In genomic region chr3:111594781-111595180, GRCh38 we compare ENCODE assay signal across 15 cellular contexts. TPM values are rescaled to one million over a fixed set of nuclear protein-coding genes. Genes with fewer than 3 reads are reported as not detected.
DNase-seq lines count a peak whose midpoint lies in the region; ATAC-seq lines count a peak whose summit lies in the region.
"Had no signal": no experiment of that assay in that cellular context is flagged by ENCODE, and none has a peak within 500 bp of the region (broad histone marks: within the 10 kb centered on the region; RNA-seq: fewer than 3 reads in every experiment).

No MANE protein-coding gene starts in this region.

- CTCF ChIA-PET in activated CD4-positive, alpha-beta T cell treated with anti-CD3 and anti-CD28 coated beads, Interleukin-2, amount 10 ng/mL, durations not matched to agents 7 days and 5 days (lab: Charles Lee), result interaction anchor here (0.9 to 3.7 kb wide), 8 partner anchors 10 to 380 kb away, joined by 4 to 23 read pairs (median 5); no protein-coding TSS in a partner anchor

- no peak for DNase-seq in activated CD4-positive, alpha-beta T cell treated with anti-CD3 and anti-CD28 coated beads, Interleukin-2, amount 10 ng/mL, durations not matched to agents 7 days and 5 days
- DNase-seq in activated CD4-positive, alpha-beta T cell treated with anti-CD3 and anti-CD28 coated beads for 1 hour, result no peak
- DNase-seq in central memory CD8-positive, alpha-beta T cell (ENCODE audit: low spot score in 2 of 2), result no peak
- no peak for DNase-seq in GF-D8 (lab: John Stamatoyannopoulos, UW)
- no peak for DNase-seq in SW480 (ENCODE audit: low spot score)
- DNase-seq: DND-41, endodermal cell, NCI-H510A, retina, SJCRH30 had no signal

- H3K27me3 Mint-ChIP-seq in activated CD4-positive, alpha-beta T cell treated with anti-CD3 and anti-CD28 coated beads, Interleukin-2, amount 10 ng/mL, durations not matched to agents 7 days and 5 days, result no peaks in the 10 kb centered on the region
- no peaks in the 10 kb centered on the region for H3K27me3 Mint-ChIP-seq in central memory CD8-positive, alpha-beta T cell
- H3K27me3 Mint-ChIP-seq in stimulated activated memory B cell treated with anti-CD40 and anti-IgM and Interleukin-4, amounts not matched to agents 10 μg/mL and 1 μg/mL and 100 μg/mL, for 72 hours, result peaks cover 9% of the 10 kb centered on the region

- H3K4me3 Mint-ChIP-seq in activated CD4-positive, alpha-beta T cell treated with anti-CD3 and anti-CD28 coated beads, Interleukin-2, amount 10 ng/mL, durations not matched to agents 7 days and 5 days, result peak overlapping the region; percentile 28
- no peak overlapping the region for H3K4me3 Mint-ChIP-seq in central memory CD8-positive, alpha-beta T cell
- H3K4me3 Mint-ChIP-seq in stimulated activated memory B cell treated with anti-CD40 and anti-IgM and Interleukin-4, amounts not matched to agents 10 μg/mL and 1 μg/mL and 100 μg/mL, for 72 hours, result peak overlapping the region; percentile 70
- H3K4me3 Mint-ChIP-seq: endodermal cell, mesothelial cell of epicardium had no signal

- peaks cover 62% of the 10 kb centered on the region for H3K4me1 Mint-ChIP-seq in activated CD4-positive, alpha-beta T cell treated with anti-CD3 and anti-CD28 coated beads, Interleukin-2, amount 10 ng/mL, durations not matched to agents 7 days and 5 days
- H3K4me1 Mint-ChIP-seq in central memory CD8-positive, alpha-beta T cell, result peaks cover 42% of the 10 kb centered on the region
- peaks cover 46% of the 10 kb centered on the region for H3K4me1 Mint-ChIP-seq in stimulated activated memory B cell treated with anti-CD40 and anti-IgM and Interleukin-4, amounts not matched to agents 10 μg/mL and 1 μg/mL and 100 μg/mL, for 72 hours
- H3K4me1 Mint-ChIP-seq: endodermal cell had no signal

- H3K36me3 Mint-ChIP-seq in activated CD4-positive, alpha-beta T cell treated with anti-CD3 and anti-CD28 coated beads, Interleukin-2, amount 10 ng/mL, durations not matched to agents 7 days and 5 days (ENCODE audit: low read depth), result peaks cover 78% of the 10 kb centered on the region
- H3K36me3 Mint-ChIP-seq in central memory CD8-positive, alpha-beta T cell (ENCODE audit: insufficient read depth), result peaks cover 26% of the 10 kb centered on the region
- H3K36me3 Mint-ChIP-seq in stimulated activated memory B cell treated with anti-CD40 and anti-IgM and Interleukin-4, amounts not matched to agents 10 μg/mL and 1 μg/mL and 100 μg/mL, for 72 hours, result peaks cover 17% of the 10 kb centered on the region
- H3K36me3 Mint-ChIP-seq: mesothelial cell of epicardium had no signal

- no peaks in the 10 kb centered on the region for H3K9me3 Mint-ChIP-seq in activated CD4-positive, alpha-beta T cell treated with anti-CD3 and anti-CD28 coated beads, Interleukin-2, amount 10 ng/mL, durations not matched to agents 7 days and 5 days
- no peaks in the 10 kb centered on the region for H3K9me3 Mint-ChIP-seq in central memory CD8-positive, alpha-beta T cell
- no peaks in the 10 kb centered on the region for H3K9me3 Mint-ChIP-seq in stimulated activated memory B cell treated with anti-CD40 and anti-IgM and Interleukin-4, amounts not matched to agents 10 μg/mL and 1 μg/mL and 100 μg/mL, for 72 hours
- H3K9me3 Mint-ChIP-seq: endodermal cell, mesothelial cell of epicardium had no signal

- POLR2A ChIA-PET in activated CD4-positive, alpha-beta T cell treated with anti-CD3 and anti-CD28 coated beads, Interleukin-2, amount 10 ng/mL, durations not matched to agents 7 days and 5 days (lab: Charles Lee), result interaction anchor here (1.0 to 1.3 kb wide), 2 partner anchors 9 to 22 kb away, joined by 3 to 9 read pairs; no protein-coding TSS in a partner anchor

- ATAC-seq in HG03432 (IDR thresholded peaks at IDR 0.05; ENCODE audit: unreplicated experiment) (peak; percentile 13), GM21526 (IDR thresholded peaks at IDR 0.05; ENCODE audit: low FRiP score, unreplicated experiment) (no peak)
- no peak for ATAC-seq in central memory CD8-positive, alpha-beta T cell (replicated peaks; ENCODE audit: extremely low read depth, poor library complexity, severe bottlenecking)
- peak; percentile 40 for ATAC-seq in stimulated activated memory B cell treated with anti-CD40 and anti-IgM and Interleukin-4, amounts not matched to agents 10 μg/mL and 1 μg/mL and 100 μg/mL, for 72 hours

- H3K27ac Mint-ChIP-seq in activated CD4-positive, alpha-beta T cell treated with anti-CD3 and anti-CD28 coated beads, Interleukin-2, amount 10 ng/mL, durations not matched to agents 7 days and 5 days, result no peak overlapping the region
- H3K27ac Mint-ChIP-seq in central memory CD8-positive, alpha-beta T cell (ENCODE audit: low read depth), result peak overlapping the region; percentile 77
- peak overlapping the region; percentile 82 for H3K27ac Mint-ChIP-seq in stimulated activated memory B cell treated with anti-CD40 and anti-IgM and Interleukin-4, amounts not matched to agents 10 μg/mL and 1 μg/mL and 100 μg/mL, for 72 hours
- H3K27ac Mint-ChIP-seq: endodermal cell, mesothelial cell of epicardium had no signal

RNA-seq across cellular contexts. Expression of gene ZBED2, which starts 0.4 kb away (rescaled TPM):
- 1 to 10 TPM; 3.6 to 3.9 TPM for total RNA-seq in activated CD4-positive, alpha-beta T cell treated with anti-CD3 and anti-CD28 coated beads, Interleukin-2, amount 10 ng/mL, durations not matched to agents 7 days and 5 days
- total RNA-seq: endodermal cell, mesothelial cell of epicardium, SJCRH30, thoracic aorta had no signal

RNA-seq across cellular contexts. Expression of gene CD96, which starts 52.8 kb away (rescaled TPM):
- 100 to 1,000 TPM; 271 to 307 TPM for total RNA-seq in activated CD4-positive, alpha-beta T cell treated with anti-CD3 and anti-CD28 coated beads, Interleukin-2, amount 10 ng/mL, durations not matched to agents 7 days and 5 days
- total RNA-seq: endodermal cell had no signal

Comparison
In these comparisons a context has a peak if more than half of its experiments do, and no peak if none do; other contexts are left out.
1. ATAC-seq: peak in HG03432 (single experiment) and stimulated activated memory B cell treated with anti-CD40 and anti-IgM and Interleukin-4, amounts not matched to agents 10 μg/mL and 1 μg/mL and 100 μg/mL, for 72 hours (single experiment); none in central memory CD8-positive, alpha-beta T cell (single experiment) and GM21526 (single experiment).